1 cellular context compared by ENCODE assay signal in genomic region chr10:132644544-132645530, GRCh38.
TF ChIP-seq lines count a peak whose summit lies in the region.

No MANE protein-coding gene starts in this region.

TF ChIP-seq in WTC11, 78 proteins besides CTCF, POLR2A, EP300 and RAD21 (continued from another document):
- TF ChIP-seq GABPB1 (CRISPR knock-in tag; IDR thresholded peaks at IDR 0.05), result no peak
- TF ChIP-seq ATF6 (CRISPR knock-in tag; IDR thresholded peaks at IDR 0.05), result no peak
- no peak for TF ChIP-seq ATF1 (CRISPR knock-in tag; IDR thresholded peaks at IDR 0.05)
- no peak for TF ChIP-seq ZNF423 (CRISPR knock-in tag; IDR thresholded peaks at IDR 0.05)
TF ChIP-seq in WTC11: peak in this region for 0.
